In genomic region chr21:33849839-33850238, GRCh38 we compare ENCODE assay signal across 21 cellular contexts.
DNase-seq lines count a peak whose midpoint lies in the region; ATAC-seq and TF ChIP-seq lines count a peak whose summit lies in the region.
"Had no signal": no experiment of that assay in that cellular context is flagged by ENCODE, and none has a peak within 500 bp of the region (broad histone marks: within the 10 kb centered on the region; RNA-seq: fewer than 3 reads in every experiment).

No MANE protein-coding gene starts in this region.

- H4K20me1 ChIP-seq in PC-3 (ENCODE audit: low read length) = no peaks in the 10 kb centered on the region
- H4K20me1 ChIP-seq in mammary epithelial cell (ENCODE audit: insufficient read depth, low read length) = no peaks in the 10 kb centered on the region

- H3K4me3 ChIP-seq in AG10803 (ENCODE audit: low read length) (no peak overlapping the region), PC-3 (ENCODE audit: low read length) (no peak overlapping the region), mammary epithelial cell (replicated peaks in 1 of 3; ENCODE audit: insufficient read depth in 1 of 3, low read depth in 2 of 3, low read length in 3 of 3) (no peak overlapping the region)
- H3K4me3 ChIP-seq: A549, GM23248, K562 had no signal

- CTCF ChIA-PET in PC-3 (lab: Charles Lee) (interaction anchor here (0.7 kb wide), 1 partner anchor 506 kb away, joined by 3 read pairs; no protein-coding TSS in a partner anchor), mammary epithelial cell (lab: Charles Lee; ENCODE audit: low non-redundant PET) (no interaction called here)

- TF ChIP-seq RAD21 in Ishikawa (IDR thresholded peaks at IDR 0.05; ENCODE audit: low read depth) = 0 out of 2 replicates have a peak, but pooled peaks have one; percentile 1

- peaks cover 24% of the 10 kb centered on the region for H3K4me1 ChIP-seq in PC-3 (ENCODE audit: insufficient read depth, low read length)
- H3K4me1 ChIP-seq in mammary epithelial cell (ENCODE audit: insufficient read depth, low read length) = peaks cover 12% of the 10 kb centered on the region

- in situ Hi-C loops in mammary epithelial cell (cut with MboI; ENCODE audit: low sequenced_read_pairs in 2 of 2) = no loop called here

- intact Hi-C loops in PC-3 (cut with micrococcal nuclease) (no loop called here), mammary epithelial cell (cut with micrococcal nuclease) (no loop called here)

- POLR2A ChIA-PET in PC-3 (lab: Charles Lee; ENCODE audit: unreplicated experiment) = no interaction called here

- peak; percentile 55 for DNase-seq in AG10803 (ENCODE audit: low read depth)
- DNase-seq in PC-3 = peak; percentile 23
- DNase-seq in kidney tubule cell (ENCODE audit: low spot score) = peak; percentile 68
- DNase-seq in mammary epithelial cell = no peak
- DNase-seq in NCI-H2107 treated with DMSO at 0.1 percent for 48 hours (lab: John Stamatoyannopoulos, UW; ENCODE audit: unreplicated experiment) = no peak
- DNase-seq: BE2C, DMS53, GM23248, H9, HFFc6, NCI-H1092 treated with DMSO at 0.1 percent for 48 hours, NCI-H1436 treated with DMSO at 0.1 percent for 48 hours, NCI-H1930, NCI-H2171 treated with DMSO at 0.1 percent for 48 hours, NCI-H446, NCI-H526, SHP77 had no signal

- peak; percentile 73; the same call in 1 of the 2 replicates for TF ChIP-seq EP300 in Ishikawa (IDR thresholded peaks at IDR 0.05; ENCODE audit: borderline replicate concordance)

- dilution Hi-C loops in mammary epithelial cell (cut with HindIII; ENCODE audit: low sequenced_read_pairs) = no loop called here

- TF ChIP-seq CTCF in AG10803 (conservative IDR thresholded peaks at IDR 0.05; ENCODE audit: low read length) (no peak), PC-3 (conservative IDR thresholded peaks at IDR 0.05; ENCODE audit: low read depth, low read length) (no peak), mammary epithelial cell (conservative IDR thresholded peaks at IDR 0.05 in 1 of 2, IDR thresholded peaks at IDR 0.05 in 1 of 2; ENCODE audit: extremely low read depth in 1 of 2, insufficient read depth in 1 of 2, low read depth in 1 of 2, low read length in 2 of 2) (no peak)

- H3K4me2 ChIP-seq in PC-3 (ENCODE audit: low read length) (no peak overlapping the region), mammary epithelial cell (ENCODE audit: insufficient read depth, low read depth, low read length) (no peak overlapping the region)
- H3K4me2 ChIP-seq: A549 had no signal

- no peak overlapping the region for H2AFZ ChIP-seq in PC-3 (ENCODE audit: low read length)
- no peak overlapping the region for H2AFZ ChIP-seq in mammary epithelial cell (ENCODE audit: low read depth, low read length)
- H2AFZ ChIP-seq: GM23248 had no signal

- BruUV-seq in PC-3 (replicated peaks; lab: Mats Ljungman, UMichigan) (no TSS peak), mammary epithelial cell (replicated peaks; lab: Mats Ljungman, UMichigan) (no TSS peak)

- no peak overlapping the region for H3K9ac ChIP-seq in PC-3 (ENCODE audit: low read length)
- H3K9ac ChIP-seq in mammary epithelial cell (ENCODE audit: insufficient read depth, low read length) = no peak overlapping the region
- H3K9ac ChIP-seq: GM23248 had no signal

- H3K27ac ChIP-seq in PC-3 (ENCODE audit: low read length) (no peak overlapping the region), mammary epithelial cell (ENCODE audit: insufficient read depth, low read depth, low read length) (no peak overlapping the region)
- H3K27ac ChIP-seq: A549, GM23248 had no signal

- no peaks in the 10 kb centered on the region for H3K9me3 ChIP-seq in PC-3 (ENCODE audit: low read length)
- H3K9me3 ChIP-seq in mammary epithelial cell (replicated peaks; ENCODE audit: insufficient read depth, low read length) = no peaks in the 10 kb centered on the region
- H3K9me3 ChIP-seq: A549, BE2C had no signal

- H3F3A ChIP-seq in PC-3 (ENCODE audit: low read length, unreplicated experiment) = no peaks in the 10 kb centered on the region

- H3K36me3 ChIP-seq in PC-3 (ENCODE audit: low read depth, low read length) (no peaks in the 10 kb centered on the region), mammary epithelial cell (ENCODE audit: insufficient read depth, low read length) (no peaks in the 10 kb centered on the region)
- H3K36me3 ChIP-seq: BE2C had no signal

- H3K9me2 ChIP-seq in PC-3 (replicated peaks; ENCODE audit: low read length) = no peaks in the 10 kb centered on the region

- H3K27me3 ChIP-seq in PC-3 (ENCODE audit: low read length) (no peaks in the 10 kb centered on the region), mammary epithelial cell (ENCODE audit: insufficient read depth, low read length) (no peaks in the 10 kb centered on the region)
- H3K27me3 ChIP-seq: BE2C had no signal

- peak; percentile 42 for ATAC-seq in PC-3
- ATAC-seq in activated CD4-positive, CD25-positive, alpha-beta regulatory T cell treated with anti-CD3 and anti-CD28 coated beads, Interleukin-2, amount 50 U/mL, for 24 hours = no peak
- ATAC-seq: A549, K562 had no signal

- H3K79me2 ChIP-seq in PC-3 (ENCODE audit: low read length) = no peaks in the 10 kb centered on the region
- no peaks in the 10 kb centered on the region for H3K79me2 ChIP-seq in mammary epithelial cell (ENCODE audit: insufficient read depth, low read length)

TF ChIP-seq in Ishikawa, 13 proteins besides CTCF, POLR2A, EP300 and RAD21:
- peak; percentile 55 for TF ChIP-seq NFIC (IDR thresholded peaks at IDR 0.05)
- no peak for TF ChIP-seq YY1 (IDR thresholded peaks at IDR 0.05; ENCODE audit: low read depth)
- TF ChIP-seq USF1 (IDR thresholded peaks at IDR 0.05) = no peak
- TF ChIP-seq ZBTB7A (IDR thresholded peaks at IDR 0.05; ENCODE audit: low read depth) = 0 out of 2 replicates have a peak, but pooled peaks have one; percentile 28
- TF ChIP-seq TEAD4 (IDR thresholded peaks at IDR 0.05) = peak; percentile 88
- no peak for TF ChIP-seq TAF1 (IDR thresholded peaks at IDR 0.05; ENCODE audit: low read depth)
- no peak for TF ChIP-seq FOXM1 (IDR thresholded peaks at IDR 0.05; ENCODE audit: borderline replicate concordance, low read depth)
- 0 out of 2 replicates have a peak, but pooled peaks have one; percentile 43 for TF ChIP-seq TCF12 (IDR thresholded peaks at IDR 0.05; ENCODE audit: low read depth)
- TF ChIP-seq CREB1 (IDR thresholded peaks at IDR 0.05; ENCODE audit: low read depth) = no peak
- no peak for TF ChIP-seq EGR1 (IDR thresholded peaks at IDR 0.05)
- TF ChIP-seq MAX (IDR thresholded peaks at IDR 0.05) = no peak
- no peak for TF ChIP-seq CEBPB (IDR thresholded peaks at IDR 0.05)
- no peak for TF ChIP-seq REST (IDR thresholded peaks at IDR 0.05; ENCODE audit: low read depth)

Comparison
In these comparisons a context has a peak if more than half of its experiments do, and no peak if none do; other contexts are left out.
1. DNase-seq: peak in AG10803 (single experiment), PC-3 (single experiment) and kidney tubule cell (single experiment); none in mammary epithelial cell (single experiment) and NCI-H2107 treated with DMSO at 0.1 percent for 48 hours (single experiment).